Comparison of ENCODE assay signal across 32 cellular contexts in genomic region chr1:29603622-29604021, GRCh38.
"Had no signal": no experiment of that assay in that cellular context is flagged by ENCODE, and none has a peak within 500 bp of the region (broad histone marks: within the 10 kb centered on the region; RNA-seq: fewer than 3 reads in every experiment).

No MANE protein-coding gene starts in this region.

- H3K4me3 Mint-ChIP-seq: activated CD4-positive, alpha-beta T cell treated with anti-CD3 and anti-CD28 coated beads, Interleukin-2, amount 10 ng/mL, durations not matched to agents 24 days and 14 days; activated naive CD4-positive, alpha-beta T cell treated with anti-CD3 and anti-CD28 coated beads for 36 hours; activated naive CD8-positive, alpha-beta T cell; activated T-helper 17 cell treated with anti-CD3 and anti-CD28 coated beads, Interleukin-2, amount 50 U/mL, for 72 hours; T-helper 1 cell treated with Interleukin-12 subunit alpha and Interleukin-12 subunit beta and Interleukin-4 antibody, amounts not matched to agents 30 μg/mL and 1 μg/mL, for 36 hours; WTC11 had no signal

- H3K9me3 ChIP-seq: SJSA1 had no signal

- H3K27ac ChIP-seq: brain microvascular endothelial cell, SJSA1 had no signal

- ATAC-seq: activated T-helper 17 cell treated with anti-CD3 and anti-CD28 coated beads, Interleukin-2, amount 50 U/mL, for 72 hours; K562; Panc1; Right ventricle myocardium inferior; SK-N-SH treated with all-trans-retinoic acid at 6 μM for 48 hours; WTC11 had no signal

- H3K4me1 ChIP-seq: SJSA1 had no signal

- DNase-seq: activated CD4-positive, alpha-beta T cell treated with anti-CD3 and anti-CD28 coated beads, Interleukin-2, amount 10 ng/mL, durations not matched to agents 24 days and 14 days; activated CD4-positive, alpha-beta T cell treated with anti-CD3 and anti-CD28 coated beads, Interleukin-2, amount 50 U/mL, for 48 hours; activated CD4-positive, CD25-positive, alpha-beta regulatory T cell treated with anti-CD3 and anti-CD28 coated beads, Interleukin-2, amount 50 U/mL, for 72 hours; activated gamma-delta T cell; activated naive CD4-positive, alpha-beta T cell treated with anti-CD3 and anti-CD28 coated beads for 36 hours; activated T-cell treated with anti-CD3 and anti-CD28 coated beads for 4 hours; activated T-cell treated with anti-CD3 and anti-CD28 coated beads, Interleukin-2, amount 50 U/mL, for 48 hours; amygdala; brain microvascular endothelial cell; Karpas-422; MM.1S; NCI-H1105 treated with DMSO at 0.1 percent for 48 hours; NCI-H1436 treated with DMSO at 0.1 percent for 48 hours; NCI-H187; NCI-H2081; NCI-H345; NCI-H510A; NCI-H526 treated with DMSO at 0.1 percent for 48 hours; NCI-H82; NK-92 treated with Interleukin-12 subunit alpha and Interleukin-12 subunit beta, amount 100 ng/mL, for 24 hours; OCI-M1; RPMI8226; SW 1271 had no signal

- H3K4me3 ChIP-seq: K562, SJSA1 had no signal

- H3K36me3 ChIP-seq: brain microvascular endothelial cell, SJSA1 had no signal

- H3K27ac Mint-ChIP-seq: activated CD4-positive, alpha-beta T cell treated with anti-CD3 and anti-CD28 coated beads, Interleukin-2, amount 10 ng/mL, durations not matched to agents 24 days and 14 days; activated naive CD4-positive, alpha-beta T cell treated with anti-CD3 and anti-CD28 coated beads for 36 hours; activated naive CD8-positive, alpha-beta T cell; activated T-helper 17 cell treated with anti-CD3 and anti-CD28 coated beads, Interleukin-2, amount 50 U/mL, for 72 hours; T-helper 1 cell treated with Interleukin-12 subunit alpha and Interleukin-12 subunit beta and Interleukin-4 antibody, amounts not matched to agents 30 μg/mL and 1 μg/mL, for 36 hours; WTC11 had no signal

- H3K36me3 Mint-ChIP-seq: activated naive CD8-positive, alpha-beta T cell had no signal

- H3K4me1 Mint-ChIP-seq: activated CD4-positive, alpha-beta T cell treated with anti-CD3 and anti-CD28 coated beads, Interleukin-2, amount 10 ng/mL, durations not matched to agents 24 days and 14 days; activated T-helper 17 cell treated with anti-CD3 and anti-CD28 coated beads, Interleukin-2, amount 50 U/mL, for 72 hours; WTC11 had no signal

- H3K27me3 ChIP-seq: brain microvascular endothelial cell, SJSA1 had no signal
